Comparison of ENCODE assay signal across 14 cellular contexts in genomic region chr17:80822700-80823410, GRCh38.
DNase-seq lines count a peak whose midpoint lies in the region; ATAC-seq and TF ChIP-seq lines count a peak whose summit lies in the region.
"Had no signal": no experiment of that assay in that cellular context is flagged by ENCODE, and none has a peak within 500 bp of the region (broad histone marks: within the 10 kb centered on the region; RNA-seq: fewer than 3 reads in every experiment).

No MANE protein-coding gene starts in this region.

- H3K4me1 ChIP-seq in osteoblast (ENCODE audit: insufficient read depth, low read length) (peaks cover 14% of the 10 kb centered on the region), H9 (ENCODE audit: insufficient read depth, low read length) (peaks cover 6% of the 10 kb centered on the region; the same call in 1 of the 2 replicates), upper lobe of left lung (peaks cover 0 to 8% (median 3%) of the 10 kb centered on the region in 4 donors)

- H2AK5ac ChIP-seq in H9 (ENCODE audit: insufficient read length, low read length): no peak overlapping the region

- TF ChIP-seq CTCF in osteoblast (IDR thresholded peaks at IDR 0.05; ENCODE audit: extremely low read depth, low read depth, low read length): no peak
- TF ChIP-seq CTCF in H9 (conservative IDR thresholded peaks at IDR 0.05): no peak
- TF ChIP-seq CTCF in upper lobe of left lung (IDR thresholded peaks at IDR 0.05): no peak

- no peak for TF ChIP-seq POLR2A in upper lobe of left lung (IDR thresholded peaks at IDR 0.05)

- DNase-seq in activated CD4-positive, alpha-beta T cell treated with anti-CD3 and anti-CD28 coated beads, Interleukin-2, amount 10 ng/mL, durations not matched to agents 24 days and 14 days: no peak
- DNase-seq in activated CD4-positive, alpha-beta T cell treated with anti-CD3 and anti-CD28 coated beads for 1 hour: no peak
- DNase-seq in HT-29 (ENCODE audit: low spot score) (peak; percentile 69), osteoblast (ENCODE audit: insufficient read length, low spot score, missing footprints) (no peak), H9 (no peak), upper lobe of left lung (no peak)
- DNase-seq in T-helper 2 cell treated with Interferon-gamma antibody and Interleukin-4, amounts not matched to agents 5 μg/mL and 100 μg/mL, for 36 hours (ENCODE audit: low spot score): no peak
- DNase-seq: NCI-H1694 treated with DMSO at 0.1 percent for 48 hours, NCI-H774 had no signal

- intact Hi-C loops in activated CD4-positive, alpha-beta T cell treated with anti-CD3 and anti-CD28 coated beads, Interleukin-2, amount 10 ng/mL, durations not matched to agents 24 days and 14 days (cut with micrococcal nuclease): no loop called here

- H2BK120ac ChIP-seq in H9 (ENCODE audit: low read depth, low read length, poor library complexity, severe bottlenecking): no peak overlapping the region

- H4K91ac ChIP-seq in H9 (ENCODE audit: insufficient read length, low read depth, low read length): no peak overlapping the region

- peak overlapping the region; percentile 40 for H3K27ac ChIP-seq in osteoblast (ENCODE audit: low read depth, low read length)
- no peak overlapping the region for H3K27ac ChIP-seq in H9 (ENCODE audit: insufficient read length, low read depth, low read length)
- H3K27ac ChIP-seq in upper lobe of left lung: no peak overlapping the region
- H3K27ac ChIP-seq: A549, ovary, thoracic aorta had no signal

- no peak overlapping the region for H3K18ac ChIP-seq in H9 (ENCODE audit: insufficient read length, low read depth, low read length)

- H3K4me1 Mint-ChIP-seq in activated CD4-positive, alpha-beta T cell treated with anti-CD3 and anti-CD28 coated beads, Interleukin-2, amount 10 ng/mL, durations not matched to agents 24 days and 14 days: peaks cover 52% of the 10 kb centered on the region
- peaks cover 50% of the 10 kb centered on the region for H3K4me1 Mint-ChIP-seq in T-helper 2 cell treated with Interferon-gamma antibody and Interleukin-4, amounts not matched to agents 5 μg/mL and 100 μg/mL, for 36 hours (ENCODE audit: low read depth)
- peaks cover 30 to 31% of the 10 kb centered on the region in 2 experiments for H3K4me1 Mint-ChIP-seq in H9

- H2BK5ac ChIP-seq in H9 (ENCODE audit: insufficient read length, low read length): no peak overlapping the region

- no peaks in the 10 kb centered on the region for H3K27me3 Mint-ChIP-seq in activated CD4-positive, alpha-beta T cell treated with anti-CD3 and anti-CD28 coated beads, Interleukin-2, amount 10 ng/mL, durations not matched to agents 24 days and 14 days
- no peaks in the 10 kb centered on the region for H3K27me3 Mint-ChIP-seq in T-helper 2 cell treated with Interferon-gamma antibody and Interleukin-4, amounts not matched to agents 5 μg/mL and 100 μg/mL, for 36 hours (ENCODE audit: low read depth)
- peaks cover 10% of the 10 kb centered on the region for H3K27me3 Mint-ChIP-seq in H9 (ENCODE audit: low read depth)
- H3K27me3 Mint-ChIP-seq: IgD-negative memory B cell had no signal

- H3K27ac Mint-ChIP-seq in activated CD4-positive, alpha-beta T cell treated with anti-CD3 and anti-CD28 coated beads, Interleukin-2, amount 10 ng/mL, durations not matched to agents 24 days and 14 days: peak overlapping the region; percentile 0
- peak overlapping the region; percentile 33 for H3K27ac Mint-ChIP-seq in T-helper 2 cell treated with Interferon-gamma antibody and Interleukin-4, amounts not matched to agents 5 μg/mL and 100 μg/mL, for 36 hours
- H3K27ac Mint-ChIP-seq in H9: peak overlapping the region in 1 of 3 experiments; percentile 64; a peak in 3 of 7 replicates
- H3K27ac Mint-ChIP-seq: IgD-negative memory B cell had no signal

- no CpG with 5 or more reads among the region's 20 CpGs for WGBS in H9 (ENCODE audit: extremely low coverage, insufficient read length, low lambda C conversion rate)
- WGBS in upper lobe of left lung, 2 donors: 84 to 91% methylated on average over 20 of the region's 20 CpGs

- H3K27me3 ChIP-seq in osteoblast (ENCODE audit: insufficient read depth, low read length): no peaks in the 10 kb centered on the region
- H3K27me3 ChIP-seq in H9 (ENCODE audit: insufficient read depth, low read length): no peaks in the 10 kb centered on the region
- no peaks in the 10 kb centered on the region for H3K27me3 ChIP-seq in upper lobe of left lung
- H3K27me3 ChIP-seq: ovary had no signal

- no peak overlapping the region for H3K23ac ChIP-seq in H9 (ENCODE audit: insufficient read length, low read depth, low read length)

- H3K9ac ChIP-seq in H9 (ENCODE audit: extremely low read depth, insufficient read length, low read length): no peak overlapping the region

- H2AFZ ChIP-seq in osteoblast (ENCODE audit: low read length) (no peak overlapping the region), H9 (ENCODE audit: low read length) (no peak overlapping the region)

- H4K20me1 ChIP-seq in osteoblast (ENCODE audit: insufficient read depth, low read length) (no peaks in the 10 kb centered on the region), H9 (ENCODE audit: control insufficient read depth, insufficient read depth, insufficient read length) (peaks cover under 1% of the 10 kb centered on the region)

- no peaks in the 10 kb centered on the region for H3K23me2 ChIP-seq in H9 (ENCODE audit: insufficient read length, low read depth, low read length, poor library complexity, severe bottlenecking)

- ATAC-seq in HG03565 (IDR thresholded peaks at IDR 0.05; ENCODE audit: unreplicated experiment) (no peak), upper lobe of left lung (ENCODE audit: low FRiP score in 2 of 2) (no peak)
- ATAC-seq: A549 had no signal

- H3K9me3 ChIP-seq in osteoblast (ENCODE audit: low read depth, low read length) (no peaks in the 10 kb centered on the region), H9 (ENCODE audit: control insufficient read depth, low read depth, low read length) (no peaks in the 10 kb centered on the region), upper lobe of left lung (no peaks in the 10 kb centered on the region)
- H3K9me3 ChIP-seq: A549, ovary, thoracic aorta had no signal

- H3K4me3 ChIP-seq in osteoblast (ENCODE audit: insufficient read depth, low read length) (no peak overlapping the region), upper lobe of left lung (no peak overlapping the region)
- H3K4me3 ChIP-seq: A549, ovary, thoracic aorta had no signal

- H3K56ac ChIP-seq in H9 (ENCODE audit: insufficient read length, low read depth, low read length): no peak overlapping the region

- no peak overlapping the region for H3K14ac ChIP-seq in H9 (ENCODE audit: insufficient read depth, low read length)

- no peak overlapping the region for H3T11ph ChIP-seq in H9 (ENCODE audit: low read length)

- H3K4me3 Mint-ChIP-seq in activated CD4-positive, alpha-beta T cell treated with anti-CD3 and anti-CD28 coated beads, Interleukin-2, amount 10 ng/mL, durations not matched to agents 24 days and 14 days: no peak overlapping the region
- no peak overlapping the region for H3K4me3 Mint-ChIP-seq in T-helper 2 cell treated with Interferon-gamma antibody and Interleukin-4, amounts not matched to agents 5 μg/mL and 100 μg/mL, for 36 hours
- no peak overlapping the region for H3K4me3 Mint-ChIP-seq in H9

- no peak overlapping the region for H4K8ac ChIP-seq in H9 (replicated peaks; ENCODE audit: insufficient read length, low read depth, low read length)

- TF ChIP-seq EP300 in upper lobe of left lung (IDR thresholded peaks at IDR 0.05): no peak

- no peak overlapping the region for H2BK15ac ChIP-seq in H9 (ENCODE audit: low read depth, low read length)

- no peak overlapping the region for H2BK20ac ChIP-seq in H9 (ENCODE audit: low read depth, low read length, poor library complexity, severe bottlenecking)

- H4K5ac ChIP-seq in H9 (ENCODE audit: insufficient read length, low read depth, low read length): no peak overlapping the region

- no peak overlapping the region for H3K4ac ChIP-seq in H9 (ENCODE audit: low read depth, low read length)

- H3K4me2 ChIP-seq in osteoblast (ENCODE audit: insufficient read depth, low read length): no peak overlapping the region
- H3K4me2 ChIP-seq in H9 (ENCODE audit: insufficient read depth, insufficient read length, low read length): no peak overlapping the region
- H3K4me2 ChIP-seq: A549 had no signal

- no peak overlapping the region for H2BK12ac ChIP-seq in H9 (ENCODE audit: insufficient read length, low read depth, low read length)

- H3K79me1 ChIP-seq in H9 (ENCODE audit: insufficient read depth, low read depth, low read length, poor library complexity, severe bottlenecking): no peaks in the 10 kb centered on the region

- peaks cover under 1% of the 10 kb centered on the region for H3K9me3 Mint-ChIP-seq in activated CD4-positive, alpha-beta T cell treated with anti-CD3 and anti-CD28 coated beads, Interleukin-2, amount 10 ng/mL, durations not matched to agents 24 days and 14 days
- H3K9me3 Mint-ChIP-seq in T-helper 2 cell treated with Interferon-gamma antibody and Interleukin-4, amounts not matched to agents 5 μg/mL and 100 μg/mL, for 36 hours: no peaks in the 10 kb centered on the region
- no peaks in the 10 kb centered on the region; a peak in 1 of 5 replicates for H3K9me3 Mint-ChIP-seq in H9
- H3K9me3 Mint-ChIP-seq: IgD-negative memory B cell had no signal

- peaks cover 6% of the 10 kb centered on the region for H3K79me2 ChIP-seq in osteoblast (ENCODE audit: insufficient read depth, low read length)
- no peaks in the 10 kb centered on the region for H3K79me2 ChIP-seq in H9 (ENCODE audit: insufficient read depth, low read length)

- peaks cover 19% of the 10 kb centered on the region for H3K36me3 ChIP-seq in osteoblast (ENCODE audit: insufficient read depth, low read length)
- H3K36me3 ChIP-seq in upper lobe of left lung: peaks cover 0 to 35% (median 17%) of the 10 kb centered on the region in 4 donors
- H3K36me3 ChIP-seq: ovary, thoracic aorta had no signal

- H3K36me3 Mint-ChIP-seq in activated CD4-positive, alpha-beta T cell treated with anti-CD3 and anti-CD28 coated beads, Interleukin-2, amount 10 ng/mL, durations not matched to agents 24 days and 14 days (ENCODE audit: low read depth): peaks cover 55% of the 10 kb centered on the region
- H3K36me3 Mint-ChIP-seq in T-helper 2 cell treated with Interferon-gamma antibody and Interleukin-4, amounts not matched to agents 5 μg/mL and 100 μg/mL, for 36 hours (ENCODE audit: low read depth): peaks cover 56% of the 10 kb centered on the region
- H3K36me3 Mint-ChIP-seq in H9 (ENCODE audit: insufficient read depth in 1 of 3, low read depth in 3 of 3): peaks cover 0 to 8% (median 2%) of the 10 kb centered on the region in 3 experiments; a peak in 4 of 7 replicates
